Comparison of ENCODE assay signal across 22 cellular contexts in the genomic region with DNA sequence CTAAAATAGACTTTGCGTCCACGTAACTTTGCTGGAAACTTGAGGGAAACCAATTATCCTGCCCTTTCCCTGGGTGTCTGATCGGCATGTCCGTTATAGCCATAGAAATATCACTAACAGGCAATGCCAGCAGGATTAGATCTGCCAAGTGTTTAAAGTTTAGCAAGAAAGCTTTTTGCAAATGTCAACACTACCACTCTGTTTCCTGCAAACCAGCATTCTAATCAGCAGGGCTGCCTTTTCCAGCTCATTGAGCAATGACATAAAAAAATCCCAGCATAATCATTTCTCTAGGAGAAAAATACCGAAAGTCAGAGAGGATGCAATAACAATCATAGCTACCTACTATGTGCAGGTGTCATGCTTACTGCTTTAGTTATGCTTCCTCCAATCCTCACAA.
DNase-seq lines count a peak whose midpoint lies in the region; ATAC-seq and TF ChIP-seq lines count a peak whose summit lies in the region.
"Had no signal": no experiment of that assay in that cellular context is flagged by ENCODE, and none has a peak within 500 bp of the region (broad histone marks: within the 10 kb centered on the region; RNA-seq: fewer than 3 reads in every experiment).

No MANE protein-coding gene starts in this region.

- H3K27ac ChIP-seq in PC-3 (ENCODE audit: low read length) (no peak overlapping the region), iPS-18a (ENCODE audit: low read length) (no peak overlapping the region)
- H3K27ac ChIP-seq: sigmoid colon, stomach, tibial artery had no signal

- H3K9me3 ChIP-seq in PC-3 (ENCODE audit: low read length) (no peaks in the 10 kb centered on the region), iPS-18a (ENCODE audit: control insufficient read depth, low read depth, low read length) (no peaks in the 10 kb centered on the region)
- H3K9me3 ChIP-seq: pancreas, stomach had no signal

- peaks cover 3 to 19% (median 13%) of the 10 kb centered on the region in 5 experiments for H3K9me3 Mint-ChIP-seq in brain

- no peaks in the 10 kb centered on the region for H4K20me1 ChIP-seq in PC-3 (ENCODE audit: low read length)

- peak overlapping the region; percentile 94; the same call in 1 of the 2 replicates for H3K4me2 ChIP-seq in PC-3 (ENCODE audit: low read length)

- H3K27ac Mint-ChIP-seq in brain, result peak overlapping the region in 3 of 5 experiments; percentile 28 to 73 (median 30)
- H3K27ac Mint-ChIP-seq: naive thymus-derived CD8-positive, alpha-beta T cell had no signal

- intact Hi-C loops in PC-3 (cut with micrococcal nuclease), result no loop called here

- POLR2A ChIA-PET in PC-3 (lab: Charles Lee; ENCODE audit: unreplicated experiment), result no interaction called here
- POLR2A ChIA-PET in HEK293T (lab: Yijun Ruan, JAX), result interaction anchor here (0.9 to 3.6 kb wide), 2 partner anchors 70 to 85 kb away, joined by 3 to 16 read pairs; a partner anchor contains a TSS

- no peaks in the 10 kb centered on the region for H3K27me3 ChIP-seq in PC-3 (ENCODE audit: low read length)
- H3K27me3 ChIP-seq in iPS-18a (ENCODE audit: control insufficient read depth, insufficient read depth, low read length), result peaks cover 17% of the 10 kb centered on the region
- H3K27me3 ChIP-seq: pancreas had no signal

- no peaks in the 10 kb centered on the region for H3F3A ChIP-seq in PC-3 (ENCODE audit: low read length, unreplicated experiment)

- no peaks in the 10 kb centered on the region for H3K79me2 ChIP-seq in PC-3 (ENCODE audit: low read length)

- H3K4me3 ChIP-seq in PC-3 (ENCODE audit: low read length) (no peak overlapping the region), iPS-18a (ENCODE audit: low read length) (peak overlapping the region; percentile 81)

- H3K9me2 ChIP-seq in PC-3 (replicated peaks; ENCODE audit: low read length), result no peaks in the 10 kb centered on the region

- H3K36me3 ChIP-seq in PC-3 (ENCODE audit: low read depth, low read length), result no peaks in the 10 kb centered on the region
- H3K36me3 ChIP-seq in iPS-18a (ENCODE audit: control insufficient read depth, low read depth, low read length), result no peaks in the 10 kb centered on the region
- H3K36me3 ChIP-seq: pancreas, sigmoid colon, stomach, tibial artery had no signal

- H3K36me3 Mint-ChIP-seq in brain, result no peaks in the 10 kb centered on the region
- H3K36me3 Mint-ChIP-seq: naive thymus-derived CD8-positive, alpha-beta T cell had no signal

- H3K4me1 Mint-ChIP-seq in brain, result peaks cover 43% of the 10 kb centered on the region

- no peak for TF ChIP-seq CTCF in PC-3 (conservative IDR thresholded peaks at IDR 0.05; ENCODE audit: low read depth, low read length)
- TF ChIP-seq CTCF in brain (conservative IDR thresholded peaks at IDR 0.05), result no peak

- H3K4me3 Mint-ChIP-seq in brain, result peak overlapping the region in 4 of 5 experiments; percentile 45 to 83 (median 54)

- H3K4me1 ChIP-seq in PC-3 (ENCODE audit: insufficient read depth, low read length) (peaks cover 11% of the 10 kb centered on the region; the same call in 1 of the 2 replicates), iPS-18a (ENCODE audit: control insufficient read depth, low read depth, low read length) (peaks cover 25% of the 10 kb centered on the region)

- ATAC-seq in PC-3 (no peak), GM18870 (IDR thresholded peaks at IDR 0.05; ENCODE audit: unreplicated experiment) (no peak)
- ATAC-seq: naive thymus-derived CD8-positive, alpha-beta T cell had no signal

- no peak overlapping the region for H2AFZ ChIP-seq in PC-3 (ENCODE audit: low read length)

- DNase-seq in PC-3 (no peak), renal cortical epithelial cell (ENCODE audit: low read depth) (peak; percentile 58), HK-2 (ENCODE audit: unreplicated experiment) (no peak), HEK293T (ENCODE audit: extremely low spot score) (no peak)
- DNase-seq: activated CD4-positive, alpha-beta T cell treated with anti-CD3 and anti-CD28 coated beads for 4 hours; activated CD8-positive, alpha-beta memory T cell treated with anti-CD3 and anti-CD28 coated beads for 24 hours; activated naive CD4-positive, alpha-beta T cell; activated T-cell treated with anti-CD3 and anti-CD28 coated beads, Interleukin-2, amount 50 U/mL, for 1 hour; amniotic stem cell; EL; Kasumi-1; midbrain; naive thymus-derived CD8-positive, alpha-beta T cell; NCI-H524 treated with DMSO at 0.1 percent for 48 hours; pancreas; stimulated activated CD8-positive, alpha-beta memory T cell treated with anti-CD3 and anti-CD28 coated beads, Interleukin-4, amount 100 ng/mL, for 48 hours; stomach; tibial artery had no signal

- H3K27me3 Mint-ChIP-seq in brain, result peaks cover 3% of the 10 kb centered on the region

- H3K9ac ChIP-seq in PC-3 (ENCODE audit: low read length) (no peak overlapping the region), iPS-18a (ENCODE audit: low read length) (no peak overlapping the region)

- BruUV-seq in PC-3 (replicated peaks; lab: Mats Ljungman, UMichigan), result no TSS peak

- CTCF ChIA-PET in PC-3 (lab: Charles Lee) (interaction anchor here (0.5 kb wide), 1 partner anchor 317 kb away, joined by 4 read pairs; no protein-coding TSS in a partner anchor), HEK293T (lab: Yijun Ruan, JAX) (interaction anchor here (0.7 to 1.2 kb wide), 3 partner anchors 9 to 1111 kb away, joined by 3 to 7 read pairs (median 3); no protein-coding TSS in a partner anchor)

TF ChIP-seq in HEK293T, 16 proteins besides CTCF, POLR2A, EP300 and RAD21:
- TF ChIP-seq SP1 (IDR thresholded peaks at IDR 0.05), result no peak
- TF ChIP-seq HDGF (IDR thresholded peaks at IDR 0.05; ENCODE audit: borderline replicate concordance), result no peak
- no peak for TF ChIP-seq ZNF384 (IDR thresholded peaks at IDR 0.05)
- no peak for TF ChIP-seq NFRKB (IDR thresholded peaks at IDR 0.05)
- no peak for TF ChIP-seq SUZ12 (IDR thresholded peaks at IDR 0.05)
- no peak for TF ChIP-seq FOXA1 (IDR thresholded peaks at IDR 0.05)
- TF ChIP-seq TARDBP (IDR thresholded peaks at IDR 0.05), result no peak
- no peak for TF ChIP-seq ARNT (IDR thresholded peaks at IDR 0.05)
- no peak for TF ChIP-seq L3MBTL2 (conservative IDR thresholded peaks at IDR 0.05)
- no peak for TF ChIP-seq FOXM1 (IDR thresholded peaks at IDR 0.05; ENCODE audit: borderline replicate concordance)
- TF ChIP-seq LEF1 (IDR thresholded peaks at IDR 0.05; ENCODE audit: borderline replicate concordance), result no peak
- TF ChIP-seq, protein P1, sequence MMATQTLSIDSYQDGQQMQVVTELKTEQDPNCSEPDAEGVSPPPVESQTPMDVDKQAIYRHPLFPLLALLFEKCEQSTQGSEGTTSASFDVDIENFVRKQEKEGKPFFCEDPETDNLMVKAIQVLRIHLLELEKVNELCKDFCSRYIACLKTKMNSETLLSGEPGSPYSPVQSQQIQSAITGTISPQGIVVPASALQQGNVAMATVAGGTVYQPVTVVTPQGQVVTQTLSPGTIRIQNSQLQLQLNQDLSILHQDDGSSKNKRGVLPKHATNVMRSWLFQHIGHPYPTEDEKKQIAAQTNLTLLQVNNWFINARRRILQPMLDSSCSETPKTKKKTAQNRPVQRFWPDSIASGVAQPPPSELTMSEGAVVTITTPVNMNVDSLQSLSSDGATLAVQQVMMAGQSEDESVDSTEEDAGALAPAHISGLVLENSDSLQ (IDR thresholded peaks at IDR 0.05), result no peak
- TF ChIP-seq ELF4 (IDR thresholded peaks at IDR 0.05), result no peak
- TF ChIP-seq FOXK2 (IDR thresholded peaks at IDR 0.05), result no peak
- TF ChIP-seq BHLHE40 (IDR thresholded peaks at IDR 0.05; ENCODE audit: borderline replicate concordance), result no peak
- no peak for TF ChIP-seq CTBP1 (IDR thresholded peaks at IDR 0.05; ENCODE audit: borderline replicate concordance)
TF ChIP-seq in HEK293T: peak in this region for 0.
